In genomic region chr9:133638076-133638475, GRCh38 we compare ENCODE assay signal across 30 cellular contexts. TPM values are rescaled to one million over a fixed set of nuclear protein-coding genes. Genes with fewer than 3 reads are reported as not detected.
"Had no signal": no experiment of that assay in that cellular context is flagged by ENCODE, and none has a peak within 500 bp of the region (broad histone marks: within the 10 kb centered on the region; RNA-seq: fewer than 3 reads in every experiment).

No MANE protein-coding gene starts in this region.

- H3K36me3 ChIP-seq: breast epithelium, esophagus squamous epithelium, heart right ventricle, transverse colon had no signal

- H3K4me1 ChIP-seq: breast epithelium, esophagus squamous epithelium, transverse colon had no signal

- ATAC-seq: heart right ventricle; sciatic nerve; stimulated activated naive CD8-positive, alpha-beta T cell treated with anti-CD3 and anti-CD28 coated beads, Interleukin-15, Interleukin-2, amounts not matched to agents 100 U/mL and 50 U/mL, for 24 hours had no signal

- FAIRE-seq: islet of Langerhans had no signal

- H3K9me3 ChIP-seq: breast epithelium, esophagus squamous epithelium, heart right ventricle, testis, transverse colon had no signal

- DNase-seq: activated CD4-positive, alpha-beta memory T cell treated with anti-CD3 and anti-CD28 coated beads, Interleukin-2, amount 10 ng/mL, durations not matched to agents 7 days and 5 days; activated CD4-positive, alpha-beta T cell treated with anti-CD3 and anti-CD28 coated beads, Interleukin-2, amount 10 ng/mL, durations not matched to agents 24 days and 14 days; activated CD4-positive, CD25-positive, alpha-beta regulatory T cell treated with anti-CD3 and anti-CD28 coated beads, Interleukin-2, amount 50 U/mL, for 72 hours; activated CD8-positive, alpha-beta memory T cell treated with anti-CD3 and anti-CD28 coated beads, Interleukin-2, amount 50 U/mL, for 48 hours; activated gamma-delta T cell; activated naive CD4-positive, alpha-beta T cell treated with anti-CD3 and anti-CD28 coated beads, Interleukin-2, amount 10 ng/mL, durations not matched to agents 7 days and 5 days; activated T-cell treated with anti-CD3 and anti-CD28 coated beads, Interleukin-2, amount 50 U/mL, for 24 hours; amniotic stem cell; central memory CD4-positive, alpha-beta T cell; effector CD4-positive, alpha-beta T cell; esophagus squamous epithelium; foreskin melanocyte; heart right ventricle; mammary epithelial cell; retina; stimulated activated CD4-positive, alpha-beta T cell treated with anti-CD3 and anti-CD28 coated beads, Interleukin-12 subunit alpha, Interleukin-12 subunit beta, amount 100 ng/mL, for 4 hours; stimulated activated CD4-positive, alpha-beta T cell treated with anti-CD3 and anti-CD28 coated beads, Interleukin-4, amount 100 ng/mL, for 1 hour; stimulated activated naive CD8-positive, alpha-beta T cell treated with anti-CD3 and anti-CD28 coated beads, Interleukin-15, Interleukin-2, amounts not matched to agents 100 U/mL and 50 U/mL, for 24 hours; T-helper 2 cell; transverse colon had no signal

- H3K4me3 ChIP-seq: breast epithelium, esophagus squamous epithelium, heart right ventricle, skin epidermis, testis, transverse colon had no signal

- H3K27ac ChIP-seq: breast epithelium, epithelial cell of prostate, esophagus squamous epithelium, heart right ventricle, skin epidermis, testis, transverse colon had no signal

- H3K27me3 ChIP-seq: testis had no signal

RNA-seq across cellular contexts. Expression of gene DBH, which starts 1.9 kb away (rescaled TPM):
- total RNA-seq: activated CD4-positive, alpha-beta memory T cell treated with anti-CD3 and anti-CD28 coated beads, Interleukin-2, amount 10 ng/mL, durations not matched to agents 7 days and 5 days; activated CD4-positive, alpha-beta T cell treated with anti-CD3 and anti-CD28 coated beads, Interleukin-2, amount 10 ng/mL, durations not matched to agents 24 days and 14 days; breast epithelium; esophagus squamous epithelium; glomerular endothelial cell; mammary epithelial cell; osteocyte; progenitor cell of endocrine pancreas; transverse colon had no signal
- polyA plus RNA-seq: mammary epithelial cell had no signal

RNA-seq across cellular contexts. Expression of gene FAM163B, which starts 28.9 kb away (rescaled TPM):
- total RNA-seq: activated CD4-positive, alpha-beta memory T cell treated with anti-CD3 and anti-CD28 coated beads, Interleukin-2, amount 10 ng/mL, durations not matched to agents 7 days and 5 days; activated CD4-positive, alpha-beta T cell treated with anti-CD3 and anti-CD28 coated beads, Interleukin-2, amount 10 ng/mL, durations not matched to agents 24 days and 14 days; breast epithelium; esophagus squamous epithelium; glomerular endothelial cell; heart right ventricle; mammary epithelial cell; neural crest cell; osteocyte; progenitor cell of endocrine pancreas; sciatic nerve had no signal
- polyA plus RNA-seq: mammary epithelial cell had no signal
